1 cellular context compared by ENCODE assay signal in the genomic region with DNA sequence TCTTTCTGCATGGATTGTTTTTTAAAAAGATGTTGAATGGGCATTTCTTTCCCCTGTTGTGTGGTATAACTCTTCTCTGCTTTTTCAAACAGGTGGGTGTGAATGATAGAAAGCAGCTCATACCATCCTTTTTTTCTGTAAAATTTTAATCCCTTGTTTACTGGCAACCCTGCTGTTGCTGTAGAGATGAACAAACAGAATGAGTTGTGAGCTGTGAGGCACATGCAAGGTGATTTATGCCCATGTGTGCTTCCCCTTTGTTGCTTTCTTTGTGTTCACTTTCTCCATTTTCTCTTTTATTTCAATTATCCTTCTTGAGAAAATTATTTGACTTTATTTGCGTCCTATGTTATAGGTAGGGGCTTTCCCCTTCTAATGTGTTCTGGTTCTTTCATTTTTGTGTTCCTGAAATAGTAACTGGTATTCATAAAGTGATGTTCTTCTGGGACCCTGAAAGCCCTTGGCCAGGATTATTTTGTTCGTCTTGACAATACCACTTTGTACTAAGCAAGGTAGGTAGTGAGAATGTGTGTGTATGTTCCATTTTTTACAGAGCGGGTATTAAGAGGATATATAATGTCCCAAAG.
TF ChIP-seq lines count a peak whose summit lies in the region.

No MANE protein-coding gene starts in this region.

TF ChIP-seq in A549, 52 proteins besides CTCF, POLR2A, EP300 and RAD21 (continued from another document):
- TF ChIP-seq MAZ (IDR thresholded peaks at IDR 0.05; ENCODE audit: borderline replicate concordance, low read depth, low read length) (no peak), FOXS1 (CRISPR knock-in tag; IDR thresholded peaks at IDR 0.05) (peak; percentile 90), RCOR1 (IDR thresholded peaks at IDR 0.05; ENCODE audit: low read depth, low read length) (no peak), SREBF2 (IDR thresholded peaks at IDR 0.05) (no peak), BHLHE40 (IDR thresholded peaks at IDR 0.05; ENCODE audit: low read depth, low read length) (0 out of 2 replicates have a peak, but pooled peaks have one; percentile 43), HES2 (IDR thresholded peaks at IDR 0.05) (no peak)
- TF ChIP-seq, protein P1, sequence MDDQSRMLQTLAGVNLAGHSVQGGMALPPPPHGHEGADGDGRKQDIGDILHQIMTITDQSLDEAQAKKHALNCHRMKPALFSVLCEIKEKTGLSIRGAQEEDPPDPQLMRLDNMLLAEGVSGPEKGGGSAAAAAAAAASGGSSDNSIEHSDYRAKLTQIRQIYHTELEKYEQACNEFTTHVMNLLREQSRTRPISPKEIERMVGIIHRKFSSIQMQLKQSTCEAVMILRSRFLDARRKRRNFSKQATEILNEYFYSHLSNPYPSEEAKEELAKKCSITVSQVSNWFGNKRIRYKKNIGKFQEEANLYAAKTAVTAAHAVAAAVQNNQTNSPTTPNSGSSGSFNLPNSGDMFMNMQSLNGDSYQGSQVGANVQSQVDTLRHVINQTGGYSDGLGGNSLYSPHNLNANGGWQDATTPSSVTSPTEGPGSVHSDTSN (IDR thresholded peaks at IDR 0.05) = peak; percentile 45; the same call in 1 of the 2 replicates
- TF ChIP-seq, protein P2, sequence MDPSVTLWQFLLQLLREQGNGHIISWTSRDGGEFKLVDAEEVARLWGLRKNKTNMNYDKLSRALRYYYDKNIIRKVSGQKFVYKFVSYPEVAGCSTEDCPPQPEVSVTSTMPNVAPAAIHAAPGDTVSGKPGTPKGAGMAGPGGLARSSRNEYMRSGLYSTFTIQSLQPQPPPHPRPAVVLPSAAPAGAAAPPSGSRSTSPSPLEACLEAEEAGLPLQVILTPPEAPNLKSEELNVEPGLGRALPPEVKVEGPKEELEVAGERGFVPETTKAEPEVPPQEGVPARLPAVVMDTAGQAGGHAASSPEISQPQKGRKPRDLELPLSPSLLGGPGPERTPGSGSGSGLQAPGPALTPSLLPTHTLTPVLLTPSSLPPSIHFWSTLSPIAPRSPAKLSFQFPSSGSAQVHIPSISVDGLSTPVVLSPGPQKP (IDR thresholded peaks at IDR 0.05; ENCODE audit: low read depth, low read length) = no peak
